8 cellular contexts compared by ENCODE assay signal in genomic region chr1:224170748-224171478, GRCh38. TPM values are rescaled to one million over a fixed set of nuclear protein-coding genes. Genes with fewer than 3 reads are reported as not detected.
DNase-seq lines count a peak whose midpoint lies in the region; ATAC-seq and TF ChIP-seq lines count a peak whose summit lies in the region.

No MANE protein-coding gene starts in this region.

- no peaks in the 10 kb centered on the region for H3K36me3 ChIP-seq in Panc1 (ENCODE audit: control insufficient read depth, insufficient read depth, low read length)

- TF ChIP-seq CTCF in Panc1 (IDR thresholded peaks at IDR 0.05), result no peak
- TF ChIP-seq CTCF in dorsolateral prefrontal cortex (IDR thresholded peaks at IDR 0.05 in 54 of 56, conservative IDR thresholded peaks at IDR 0.05 in 2 of 56; ENCODE audit: low read depth in 1 of 56, partially characterized antibody in 56 of 56), result peak in 39 of 56 donors; percentile 11 to 43 (median 27)
- peak; percentile 43 for TF ChIP-seq CTCF in osteocyte (IDR thresholded peaks at IDR 0.05)

- peak; percentile 29 for DNase-seq in activated gamma-delta T cell treated with Interleukin-2 at 50 U/mL for 16 hours
- no peak for DNase-seq in activated gamma-delta T cell (lab: John Stamatoyannopoulos, UW)
- no peak for DNase-seq in Panc1 (ENCODE audit: low read depth, low spot score)
- DNase-seq in dorsolateral prefrontal cortex, result no peak
- DNase-seq in osteocyte (ENCODE audit: extremely low spot score, unreplicated experiment), result no peak
- no peak for DNase-seq in cerebellar nuclear complex (lab: John Stamatoyannopoulos, UW)

- no peaks in the 10 kb centered on the region for H3K9me3 Mint-ChIP-seq in osteocyte (ENCODE audit: unreplicated experiment)

- H3K9me3 ChIP-seq in Panc1 (ENCODE audit: control insufficient read depth, insufficient read depth, low read depth, low read length), result no peaks in the 10 kb centered on the region

- no peak overlapping the region for H3K27ac ChIP-seq in Panc1 (ENCODE audit: low read length)
- H3K27ac ChIP-seq in dorsolateral prefrontal cortex, result no peak overlapping the region

- H3K27me3 Mint-ChIP-seq in osteocyte (ENCODE audit: unreplicated experiment), result no peaks in the 10 kb centered on the region

- ATAC-seq in Panc1 (peak; percentile 61; the same call in 1 of the 2 replicates), HG03196 (IDR thresholded peaks at IDR 0.05; ENCODE audit: unreplicated experiment) (no peak), GM19452 (IDR thresholded peaks at IDR 0.05; ENCODE audit: unreplicated experiment) (no peak)

- no peak overlapping the region for H3K4me3 Mint-ChIP-seq in osteocyte (ENCODE audit: unreplicated experiment)

- POLR2A ChIA-PET in Panc1 (lab: Charles Lee), result no interaction called here

- H3K36me3 Mint-ChIP-seq in osteocyte (ENCODE audit: unreplicated experiment), result no peaks in the 10 kb centered on the region

- no peak overlapping the region for H3K27ac Mint-ChIP-seq in osteocyte (ENCODE audit: unreplicated experiment)

- no TSS peak for BruUV-seq in Panc1 (replicated peaks; lab: Mats Ljungman, UMichigan)

- H3K4me3 ChIP-seq in Panc1 (ENCODE audit: low read depth in 2 of 2, low read length in 2 of 2) (no peak overlapping the region), dorsolateral prefrontal cortex (no peak overlapping the region)

- peaks cover 3% of the 10 kb centered on the region; the same call in 1 of the 2 replicates for H3K4me1 ChIP-seq in Panc1 (ENCODE audit: control insufficient read depth, insufficient read depth, low read length)

- in situ Hi-C loops in Panc1 (cut with HindIII; ENCODE audit: low pct_unique_long_range_greater_than_20kb, low sequenced_read_pairs), result no loop called here

- H3K27me3 ChIP-seq in Panc1 (ENCODE audit: control insufficient read depth, insufficient read depth, low read length), result no peaks in the 10 kb centered on the region
- no peaks in the 10 kb centered on the region for H3K27me3 ChIP-seq in dorsolateral prefrontal cortex

- intact Hi-C loops in Panc1 (cut with micrococcal nuclease; ENCODE audit: unreplicated experiment), result no loop called here
- intact Hi-C loops in dorsolateral prefrontal cortex (cut with DNase I), result no loop called here

- CTCF ChIA-PET in Panc1 (lab: Charles Lee), result interaction anchor here (0.6 to 0.7 kb wide), 3 partner anchors 25 to 1009 kb away, joined by 5 to 7 read pairs (median 6); no protein-coding TSS in a partner anchor

- peaks cover 36% of the 10 kb centered on the region for H3K4me1 Mint-ChIP-seq in osteocyte (ENCODE audit: unreplicated experiment)

RNA-seq across cellular contexts. Expression of gene DEGS1, which starts 12.1 kb away (rescaled TPM):
- 82.8 TPM for total RNA-seq in Panc1 (2021; ENCODE audit: unreplicated experiment)
- polyA plus RNA-seq in Panc1 (2012; ENCODE audit: insufficient read length), result 62.3 TPM
- 10 to 100 TPM; 34.7 to 73.1 (median 54.6) TPM for total RNA-seq in dorsolateral prefrontal cortex
- total RNA-seq in osteocyte, result 110 and 117 TPM in 2 replicates

RNA-seq across cellular contexts. Expression of gene FBXO28, which starts 57.0 kb away (rescaled TPM):
- total RNA-seq in Panc1 (2021; ENCODE audit: unreplicated experiment) (36.6 TPM), dorsolateral prefrontal cortex (10 to 100 TPM; 21.1 to 49.6 (median 37.7) TPM), osteocyte (26.0 and 28.1 TPM in 2 replicates)
- 19.0 TPM for polyA plus RNA-seq in Panc1 (2012; ENCODE audit: insufficient read length)
